9 cellular contexts compared by ENCODE assay signal in genomic region chr3:177199206-177199765, GRCh38. TPM values are rescaled to one million over a fixed set of nuclear protein-coding genes. Genes with fewer than 3 reads are reported as not detected.
DNase-seq lines count a peak whose midpoint lies in the region; ATAC-seq and TF ChIP-seq lines count a peak whose summit lies in the region.
"Had no signal": no experiment of that assay in that cellular context is flagged by ENCODE, and none has a peak within 500 bp of the region (broad histone marks: within the 10 kb centered on the region; RNA-seq: fewer than 3 reads in every experiment).

No MANE protein-coding gene starts in this region.

- peak overlapping the region; percentile 77 for H3K4me3 Mint-ChIP-seq in activated T-cell treated with anti-CD3 and anti-CD28 coated beads, Interleukin-2, amount 50 U/mL, for 4 hours

- no peak overlapping the region for H3K4me3 ChIP-seq in WERI-Rb-1 (ENCODE audit: low read depth, low read length)
- no peak overlapping the region for H3K4me3 ChIP-seq in thoracic aorta

- H3K36me3 ChIP-seq in WERI-Rb-1 (peaks cover 8% of the 10 kb centered on the region), thoracic aorta (no peaks in the 10 kb centered on the region)

- no peak for ATAC-seq in activated T-cell treated with anti-CD3 and anti-CD28 coated beads, Interleukin-2, amount 50 U/mL, for 4 hours
- no peak for ATAC-seq in thoracic aorta (ENCODE audit: insufficient number of reproducible peaks, low FRiP score, low read depth)

- no peaks in the 10 kb centered on the region for H3K36me3 Mint-ChIP-seq in activated T-cell treated with anti-CD3 and anti-CD28 coated beads, Interleukin-2, amount 50 U/mL, for 4 hours (ENCODE audit: insufficient read depth)

- H3K9me3 ChIP-seq in WERI-Rb-1 (ENCODE audit: severe bottlenecking), result no peaks in the 10 kb centered on the region
- H3K9me3 ChIP-seq in thoracic aorta, result no peaks in the 10 kb centered on the region

- H3K27me3 ChIP-seq in WERI-Rb-1 (ENCODE audit: insufficient read depth, low read depth, severe bottlenecking), result no peaks in the 10 kb centered on the region
- no peaks in the 10 kb centered on the region for H3K27me3 ChIP-seq in layer of hippocampus (ENCODE audit: control insufficient read depth, insufficient read depth, low read length)
- H3K27me3 ChIP-seq in thoracic aorta (replicated peaks; ENCODE audit: insufficient read depth), result no peaks in the 10 kb centered on the region

- H3K27ac ChIP-seq in WERI-Rb-1 (peak overlapping the region; percentile 99), layer of hippocampus (ENCODE audit: low read depth, low read length) (peak overlapping the region; percentile 10), thoracic aorta (peak overlapping the region; percentile 77 to 86)

- H3K27me3 Mint-ChIP-seq in activated T-cell treated with anti-CD3 and anti-CD28 coated beads, Interleukin-2, amount 50 U/mL, for 4 hours (ENCODE audit: low read depth), result no peaks in the 10 kb centered on the region

- TF ChIP-seq CTCF in WERI-Rb-1 (IDR thresholded peaks at IDR 0.05; ENCODE audit: low read depth, low read length), result no peak
- no peak for TF ChIP-seq CTCF in thoracic aorta (IDR thresholded peaks at IDR 0.05)

- H3K9me3 Mint-ChIP-seq in activated T-cell treated with anti-CD3 and anti-CD28 coated beads, Interleukin-2, amount 50 U/mL, for 4 hours, result no peaks in the 10 kb centered on the region

- no peak for DNase-seq in activated T-cell treated with anti-CD3 and anti-CD28 coated beads, Interleukin-2, amount 50 U/mL, for 4 hours
- DNase-seq in activated T-cell treated with anti-CD3 and anti-CD28 coated beads, Interleukin-2, amount 50 U/mL, for 1 hour, result no peak
- DNase-seq in WERI-Rb-1, result no peak
- DNase-seq in thoracic aorta (ENCODE audit: low spot score), result no peak
- no peak for DNase-seq in KG1 (lab: John Stamatoyannopoulos, UW)
- DNase-seq in 8988T, result no peak
- no peak for DNase-seq in NCI-H2171 (lab: John Stamatoyannopoulos, UW)
- DNase-seq: NCI-H1694 treated with DMSO at 0.1 percent for 48 hours had no signal

- peaks cover 50% of the 10 kb centered on the region for H3K4me1 Mint-ChIP-seq in activated T-cell treated with anti-CD3 and anti-CD28 coated beads, Interleukin-2, amount 50 U/mL, for 4 hours (ENCODE audit: low read depth)

- H3K4me1 ChIP-seq in thoracic aorta (ENCODE audit: control insufficient read depth in 1 of 2, low read depth in 2 of 2), result peaks cover 10 to 13% of the 10 kb centered on the region in 2 donors

RNA-seq across cellular contexts. Expression of gene TBL1XR1, which starts 2.0 kb away (rescaled TPM):
- total RNA-seq in activated T-cell treated with anti-CD3 and anti-CD28 coated beads, Interleukin-2, amount 50 U/mL, for 4 hours, result 100 to 1,000 TPM; 141 to 161 (median 154) TPM
- 100 to 1,000 TPM in 1 of 2 donors, 10 to 100 TPM in 1; 67.0 to 109 TPM for total RNA-seq in thoracic aorta

Comparison
In these comparisons a context has a peak if more than half of its experiments do, and no peak if none do; other contexts are left out.
1. H3K27ac ChIP-seq: peak in every context shown above with its lines; median percentile 99 in WERI-Rb-1; 82 in thoracic aorta; 10 in layer of hippocampus.